In the genomic region with DNA sequence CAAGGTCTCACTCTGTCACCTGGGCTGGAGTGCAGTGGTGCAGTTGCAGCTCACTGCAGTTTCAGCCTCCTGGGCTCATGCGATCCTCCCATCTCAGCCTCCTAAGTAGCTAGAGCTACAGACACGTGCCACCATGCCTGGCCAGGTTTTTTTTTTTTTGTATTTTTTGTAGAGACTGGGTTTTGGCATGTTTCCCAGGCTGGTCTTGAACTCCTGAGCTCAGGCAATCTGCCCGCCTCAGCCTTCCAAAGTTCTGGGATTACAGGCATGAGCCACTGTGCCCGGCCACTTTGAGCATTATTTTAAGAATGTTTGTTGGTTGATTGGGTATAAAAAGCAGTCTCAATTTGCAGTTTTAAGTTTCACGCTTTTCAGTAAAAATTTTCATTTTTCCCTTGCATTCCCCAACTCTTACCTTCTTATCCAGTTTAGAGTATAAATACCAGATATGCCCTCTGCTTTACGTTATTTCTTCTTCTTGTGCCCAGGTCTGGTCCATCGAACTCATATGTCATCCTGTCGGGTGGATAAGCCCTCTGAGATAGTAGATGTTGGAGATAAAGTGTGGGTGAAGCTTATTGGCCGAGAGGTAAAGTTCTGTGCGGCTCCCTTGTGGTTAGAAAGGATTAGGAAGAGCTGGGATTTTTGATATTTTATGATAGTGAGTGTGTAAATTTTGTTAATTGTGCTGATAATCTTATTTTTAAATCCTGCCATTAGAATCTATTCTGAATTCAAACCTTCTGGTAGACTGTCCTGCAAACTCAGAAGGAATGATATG, we compare ENCODE assay signal across 22 cellular contexts. TPM values are rescaled to one million over a fixed set of nuclear protein-coding genes. Genes with fewer than 3 reads are reported as not detected.
A peak's percentile ranks its signal among the peaks of the same experiment; 100 is the strongest.
DNase-seq lines count a peak whose midpoint lies in the region; ATAC-seq and TF ChIP-seq lines count a peak whose summit lies in the region.
"Had no signal": no experiment of that assay in that cellular context is flagged by ENCODE, and none has a peak within 500 bp of the region (broad histone marks: within the 10 kb centered on the region; RNA-seq: fewer than 3 reads in every experiment).

No MANE protein-coding gene starts in this region.

- no peak for TF ChIP-seq POLR2A in testis (IDR thresholded peaks at IDR 0.05)

- H3K4me1 ChIP-seq in testis, result no peaks in the 10 kb centered on the region

- no peak overlapping the region for H3K4me3 ChIP-seq in testis
- H3K4me3 ChIP-seq: BLaER1, GM23338, K562 had no signal

- no peak for TF ChIP-seq CTCF in testis (IDR thresholded peaks at IDR 0.05)

- no peak overlapping the region for H3K27ac ChIP-seq in testis
- H3K27ac ChIP-seq: BLaER1, HL-60 had no signal

- H3K36me3 ChIP-seq in testis (ENCODE audit: low read depth, missing control alignments), result no peaks in the 10 kb centered on the region

- H3K9me3 ChIP-seq in testis, result no peaks in the 10 kb centered on the region
- H3K9me3 ChIP-seq: BLaER1 had no signal

- DNase-seq in NCI-H2171 treated with DMSO at 0.1 percent for 48 hours (lab: John Stamatoyannopoulos, UW) (peak; percentile 24), NCI-H2171 (lab: John Stamatoyannopoulos, UW) (no peak), NCI-H446 treated with DMSO at 0.1 percent for 48 hours (lab: John Stamatoyannopoulos, UW) (peak; percentile 69), cerebellar cortex (ENCODE audit: low spot score) (peak; percentile 23), testis (peak; percentile 20), NCI-H1048 (lab: John Stamatoyannopoulos, UW) (no peak), NCI-H2196 treated with DMSO at 0.1 percent for 48 hours (lab: John Stamatoyannopoulos, UW; ENCODE audit: unreplicated experiment) (no peak)
- DNase-seq: 8988T; CD4-positive, alpha-beta memory T cell; DMS53; DND-41; EL; HCEC 1CT; IMR-90 had no signal

- no peaks in the 10 kb centered on the region for H3K27me3 ChIP-seq in testis
- H3K27me3 ChIP-seq: BLaER1 had no signal

- no peak for ATAC-seq in HG02763 (IDR thresholded peaks at IDR 0.05; ENCODE audit: unreplicated experiment)
- ATAC-seq: GM23338, K562 had no signal

- intact Hi-C loops in testis (cut with DNase I; ENCODE audit: low total_unique reads), result no loop called here

- 82% methylated on average over 10 of the region's 10 CpGs for WGBS in testis, 2 donors

RNA-seq across cellular contexts. Expression of a gene that starts 36.0 kb away (rescaled TPM):
- total RNA-seq in testis, result 10 to 100 TPM; 28.3 to 34.3 TPM
- 67.5 TPM for polyA plus RNA-seq in testis (ENCODE audit: insufficient read depth, low read depth, low replicate concordance)
- total RNA-seq: A673, HT1080, K562 had no signal
- polyA plus RNA-seq: CD14-positive monocyte; CD4-positive, alpha-beta memory T cell had no signal

RNA-seq across cellular contexts. Expression of a gene that starts 40.0 kb away (rescaled TPM):
- 10 to 100 TPM; 61.1 to 75.0 TPM for total RNA-seq in testis
- polyA plus RNA-seq in testis (ENCODE audit: insufficient read depth, low read depth, low replicate concordance), result 105 TPM

RNA-seq across cellular contexts. Expression of a gene that starts 40.3 kb away (rescaled TPM):
- total RNA-seq in testis, result 10 to 100 TPM; 65.3 to 75.1 TPM
- 52.8 TPM for polyA plus RNA-seq in testis (ENCODE audit: insufficient read depth, low read depth, low replicate concordance)

Comparison
In these comparisons a context has a peak if more than half of its experiments do, and no peak if none do; other contexts are left out.
1. DNase-seq: peak in NCI-H2171 treated with DMSO at 0.1 percent for 48 hours (single experiment), NCI-H446 treated with DMSO at 0.1 percent for 48 hours (single experiment), cerebellar cortex (single experiment) and testis (single experiment); none in NCI-H2171 (single experiment), NCI-H1048 (single experiment) and NCI-H2196 treated with DMSO at 0.1 percent for 48 hours (single experiment).